10 cellular contexts compared by ENCODE assay signal in genomic region chr18:55546873-55547704, GRCh38. TPM values are rescaled to one million over a fixed set of nuclear protein-coding genes. Genes with fewer than 3 reads are reported as not detected.
A peak's percentile ranks its signal among the peaks of the same experiment; 100 is the strongest.
DNase-seq lines count a peak whose midpoint lies in the region; ATAC-seq, FAIRE-seq and TF ChIP-seq lines count a peak whose summit lies in the region.
"Had no signal": no experiment of that assay in that cellular context is flagged by ENCODE, and none has a peak within 500 bp of the region (broad histone marks: within the 10 kb centered on the region; RNA-seq: fewer than 3 reads in every experiment).

No MANE protein-coding gene starts in this region.

- no peak for TF ChIP-seq CTCF in MCF 10A (IDR thresholded peaks at IDR 0.05; ENCODE audit: unreplicated experiment)
- no peak for TF ChIP-seq CTCF in breast epithelium (IDR thresholded peaks at IDR 0.05)
- no peak for TF ChIP-seq CTCF in kidney (IDR thresholded peaks at IDR 0.05; ENCODE audit: borderline replicate concordance, extremely low read depth, insufficient read depth)

- H3K9me3 ChIP-seq in breast epithelium (no peaks in the 10 kb centered on the region), kidney (ENCODE audit: control insufficient read depth in 1 of 2, low read length in 2 of 2) (no peaks in the 10 kb centered on the region)

- peaks cover 35% of the 10 kb centered on the region for H3K79me2 ChIP-seq in mesendoderm (ENCODE audit: control insufficient read depth, insufficient read depth, low read length)

- no peak overlapping the region for H4K8ac ChIP-seq in mesendoderm (ENCODE audit: low read depth, low read length)

- H3K9me3 Mint-ChIP-seq in MCF 10A (ENCODE audit: unreplicated experiment): no peaks in the 10 kb centered on the region

- H3K36me3 Mint-ChIP-seq in MCF 10A (ENCODE audit: insufficient read depth, unreplicated experiment): no peaks in the 10 kb centered on the region

- H3K27me3 ChIP-seq in breast epithelium (no peaks in the 10 kb centered on the region), mesendoderm (ENCODE audit: insufficient read depth, low read length, poor library complexity) (no peaks in the 10 kb centered on the region)

- CTCF ChIA-PET in MCF 10A (lab: Yijun Ruan, JAX): interaction anchor here (0.6 to 0.9 kb wide), 2 partner anchors 309 to 313 kb away, joined by 3 read pairs; no protein-coding TSS in a partner anchor

- no peak overlapping the region for H4K5ac ChIP-seq in mesendoderm (ENCODE audit: low read length)

- no peak overlapping the region for H2AK5ac ChIP-seq in mesendoderm (ENCODE audit: low read length)

- no peak for ATAC-seq in activated CD4-positive, CD25-positive, alpha-beta regulatory T cell treated with anti-CD3 and anti-CD28 coated beads, Interleukin-2, amount 50 U/mL, for 24 hours

- no peak overlapping the region for H3K56ac ChIP-seq in mesendoderm (ENCODE audit: low read length)

- no TSS peak for BruUV-seq in MCF 10A (replicated peaks; lab: Mats Ljungman, UMichigan)

- peak overlapping the region; percentile 64 for H3K4me3 Mint-ChIP-seq in MCF 10A (ENCODE audit: unreplicated experiment)

- no peak overlapping the region for H3K4ac ChIP-seq in mesendoderm (ENCODE audit: low read depth, low read length)

- no peak overlapping the region for H3K4me2 ChIP-seq in mesendoderm (ENCODE audit: low read length)

- WGBS in mesendoderm (ENCODE audit: extremely low coverage, insufficient coverage, low lambda C conversion rate): no CpG with 5 or more reads among the region's 5 CpGs

- no peak for FAIRE-seq in kidney (lab: Jason Lieb, UNC)

- H3K9ac ChIP-seq in mesendoderm (ENCODE audit: low read length) (no peak overlapping the region), kidney (ENCODE audit: low read length in 2 of 2) (no peak overlapping the region)

- H3K4me1 Mint-ChIP-seq in MCF 10A (ENCODE audit: insufficient read depth, unreplicated experiment): peaks cover 7% of the 10 kb centered on the region

- H3K36me3 ChIP-seq in breast epithelium (no peaks in the 10 kb centered on the region), mesendoderm (ENCODE audit: control insufficient read depth, insufficient read depth, low read length) (peaks cover 2% of the 10 kb centered on the region), kidney (ENCODE audit: control insufficient read depth in 1 of 2, insufficient read depth in 2 of 2, low read length in 2 of 2) (no peaks in the 10 kb centered on the region)

- no peaks in the 10 kb centered on the region for H3K27me3 Mint-ChIP-seq in MCF 10A (ENCODE audit: insufficient read depth, unreplicated experiment)

- peak overlapping the region; percentile 24 for H3K27ac Mint-ChIP-seq in MCF 10A (ENCODE audit: low read depth, unreplicated experiment)

- no peak overlapping the region for H2BK5ac ChIP-seq in mesendoderm (ENCODE audit: low read length)

- in situ Hi-C loops in G401 (cut with HindIII; ENCODE audit: low sequenced_read_pairs): no loop called here

- peak overlapping the region; percentile 68 for H3K18ac ChIP-seq in mesendoderm (ENCODE audit: low read length)

- H2BK120ac ChIP-seq in mesendoderm (ENCODE audit: low read depth, low read length): no peak overlapping the region

- H3K4me3 ChIP-seq in breast epithelium: peak overlapping the region in 1 of 3 donors; percentile 19
- no peak overlapping the region for H3K4me3 ChIP-seq in mesendoderm (ENCODE audit: low read length)
- no peak overlapping the region for H3K4me3 ChIP-seq in kidney (ENCODE audit: low read length in 2 of 2)

- no peak for TF ChIP-seq POLR2A in breast epithelium (IDR thresholded peaks at IDR 0.05)

- H3K4me1 ChIP-seq in breast epithelium: no peaks in the 10 kb centered on the region
- H3K4me1 ChIP-seq in mesendoderm (ENCODE audit: control insufficient read depth, low read depth, low read length): peaks cover 4% of the 10 kb centered on the region
- no peaks in the 10 kb centered on the region for H3K4me1 ChIP-seq in kidney (ENCODE audit: control insufficient read depth in 1 of 2, insufficient read depth in 1 of 2, low read depth in 1 of 2, low read length in 2 of 2)

- no peak overlapping the region for H3K27ac ChIP-seq in breast epithelium
- no peak overlapping the region for H3K27ac ChIP-seq in mesendoderm (ENCODE audit: low read depth, low read length)
- H3K27ac ChIP-seq in kidney (ENCODE audit: low read depth in 2 of 2, low read length in 2 of 2): no peak overlapping the region
- H3K27ac ChIP-seq: VCaP had no signal

- no peak overlapping the region for H2BK15ac ChIP-seq in mesendoderm (replicated peaks; ENCODE audit: low read depth)

- DNase-seq in MCF 10A (ENCODE audit: unreplicated experiment) (peak; percentile 1), breast epithelium (ENCODE audit: low spot score in 2 of 2) (no peak), dedifferentiated amniotic fluid mesenchymal stem cell (ENCODE audit: extremely low spot score) (peak; percentile 56), mesendoderm (no peak), G401 (ENCODE audit: low spot score) (no peak), kidney (no peak)
- no peak for DNase-seq in activated CD8-positive, alpha-beta memory T cell treated with anti-CD3 and anti-CD28 coated beads for 24 hours
- DNase-seq: ACHN had no signal

- no peak overlapping the region for H3K23ac ChIP-seq in mesendoderm (ENCODE audit: low read length)

- intact Hi-C loops in MCF 10A (cut with micrococcal nuclease) (no loop called here), breast epithelium (cut with DNase I; ENCODE audit: low total_unique reads) (no loop called here), kidney (cut with DNase I) (no loop called here)

- POLR2A ChIA-PET in MCF 10A (lab: Yijun Ruan, JAX): no interaction called here

- H3K79me1 ChIP-seq in mesendoderm (ENCODE audit: low read length): peaks cover 9% of the 10 kb centered on the region

RNA-seq across cellular contexts. Expression of gene TCF4, which starts 40.9 kb away (rescaled TPM):
- 5.1 and 6.2 TPM in 2 replicates for total RNA-seq in MCF 10A (2022)
- total RNA-seq in breast epithelium: 100 to 1,000 TPM in 2 of 3 donors, 10 to 100 TPM in 1; 79.6 to 133 (median 114) TPM
- polyA plus RNA-seq in mesendoderm (2013, experiment 1 of 2): 76.2 TPM
- 77.5 TPM for polyA plus RNA-seq in mesendoderm (2013, experiment 2 of 2)
- 1.8 and 6.8 TPM in 2 replicates for total RNA-seq in G401 (2014; rRNA removed; shearing (Covaris generic))
- total RNA-seq in kidney: 60.3 TPM
- 4.4 TPM for polyA plus RNA-seq in kidney (ENCODE audit: insufficient read depth, low read depth, low replicate concordance)

Comparison
In these comparisons a context has a peak if more than half of its experiments do, and no peak if none do; other contexts are left out.
1. DNase-seq: peak in MCF 10A (single experiment) and dedifferentiated amniotic fluid mesenchymal stem cell (single experiment); none in breast epithelium (0 of 2), mesendoderm (single experiment), activated CD8-positive, alpha-beta memory T cell treated with anti-CD3 and anti-CD28 coated beads for 24 hours (single experiment), G401 (single experiment) and kidney (single experiment).